Comparison of ENCODE assay signal across 8 cellular contexts in genomic region chr1:108200627-108201106, GRCh38. TPM values are rescaled to one million over a fixed set of nuclear protein-coding genes. Genes with fewer than 3 reads are reported as not detected.
DNase-seq lines count a peak whose midpoint lies in the region; ATAC-seq, FAIRE-seq and TF ChIP-seq lines count a peak whose summit lies in the region.

No MANE protein-coding gene starts in this region.

- H3K27ac Mint-ChIP-seq in activated CD4-positive, alpha-beta memory T cell treated with anti-CD3 and anti-CD28 coated beads, Interleukin-2, amount 10 ng/mL, durations not matched to agents 7 days and 5 days = peak overlapping the region; percentile 78
- H3K27ac Mint-ChIP-seq in endothelial cell (ENCODE audit: unreplicated experiment) (peak overlapping the region; percentile 86), mesothelial cell of epicardium (peak overlapping the region; percentile 84)
- peak overlapping the region; percentile 64 for H3K27ac Mint-ChIP-seq in stimulated activated naive CD8-positive, alpha-beta T cell treated with anti-CD3 and anti-CD28 coated beads, Interleukin-15, Interleukin-2, amounts not matched to agents 100 ng/mL and 50 ng/mL, for 24 hours

- H3K4me3 Mint-ChIP-seq in activated CD4-positive, alpha-beta memory T cell treated with anti-CD3 and anti-CD28 coated beads, Interleukin-2, amount 10 ng/mL, durations not matched to agents 7 days and 5 days = peak overlapping the region; percentile 84
- H3K4me3 Mint-ChIP-seq in endothelial cell (ENCODE audit: unreplicated experiment) (peak overlapping the region; percentile 91), mesothelial cell of epicardium (peak overlapping the region; percentile 85)
- peak overlapping the region; percentile 90 for H3K4me3 Mint-ChIP-seq in stimulated activated naive CD8-positive, alpha-beta T cell treated with anti-CD3 and anti-CD28 coated beads, Interleukin-15, Interleukin-2, amounts not matched to agents 100 ng/mL and 50 ng/mL, for 24 hours

- peak; percentile 31 for ATAC-seq in HG02642 (IDR thresholded peaks at IDR 0.05; ENCODE audit: poor library complexity, unreplicated experiment)

- TF ChIP-seq POLR2A in GM12892 (IDR thresholded peaks at IDR 0.05; ENCODE audit: low read depth, low read length) = no peak

- H3K36me3 Mint-ChIP-seq in activated CD4-positive, alpha-beta memory T cell treated with anti-CD3 and anti-CD28 coated beads, Interleukin-2, amount 10 ng/mL, durations not matched to agents 7 days and 5 days (ENCODE audit: low read depth) = peaks cover 32% of the 10 kb centered on the region
- peaks cover 36% of the 10 kb centered on the region for H3K36me3 Mint-ChIP-seq in endothelial cell (ENCODE audit: low read depth, unreplicated experiment)
- peaks cover 22% of the 10 kb centered on the region for H3K36me3 Mint-ChIP-seq in mesothelial cell of epicardium
- no peaks in the 10 kb centered on the region for H3K36me3 Mint-ChIP-seq in stimulated activated naive CD8-positive, alpha-beta T cell treated with anti-CD3 and anti-CD28 coated beads, Interleukin-15, Interleukin-2, amounts not matched to agents 100 ng/mL and 50 ng/mL, for 24 hours (ENCODE audit: low read depth)

- no peak for TF ChIP-seq CTCF in endothelial cell (IDR thresholded peaks at IDR 0.05; ENCODE audit: unreplicated experiment)
- no peak for TF ChIP-seq CTCF in mesothelial cell of epicardium (IDR thresholded peaks at IDR 0.05; ENCODE audit: unreplicated experiment)

- POLR2A ChIA-PET in activated CD4-positive, alpha-beta memory T cell treated with anti-CD3 and anti-CD28 coated beads, Interleukin-2, amount 10 ng/mL, durations not matched to agents 7 days and 5 days (lab: Charles Lee) = interaction anchor here (0.7 to 2.5 kb wide), 20 partner anchors 10 to 837 kb away, joined by 3 to 23 read pairs (median 4); partner anchors contain the start of genes EEIG2, HENMT1 and PRPF38B

- peaks cover 3% of the 10 kb centered on the region for H3K9me3 Mint-ChIP-seq in activated CD4-positive, alpha-beta memory T cell treated with anti-CD3 and anti-CD28 coated beads, Interleukin-2, amount 10 ng/mL, durations not matched to agents 7 days and 5 days
- H3K9me3 Mint-ChIP-seq in endothelial cell (ENCODE audit: unreplicated experiment) = peaks cover 4% of the 10 kb centered on the region
- peaks cover 14% of the 10 kb centered on the region for H3K9me3 Mint-ChIP-seq in mesothelial cell of epicardium
- H3K9me3 Mint-ChIP-seq in stimulated activated naive CD8-positive, alpha-beta T cell treated with anti-CD3 and anti-CD28 coated beads, Interleukin-15, Interleukin-2, amounts not matched to agents 100 ng/mL and 50 ng/mL, for 24 hours = peaks cover 5% of the 10 kb centered on the region

- DNase-seq in GF-D8 (lab: John Stamatoyannopoulos, UW) (peak; percentile 43), NCI-H446 treated with DMSO at 0.1 percent for 48 hours (lab: John Stamatoyannopoulos, UW) (peak; percentile 48), endothelial cell (ENCODE audit: low spot score) (peak; percentile 6), mesothelial cell of epicardium (ENCODE audit: low spot score in 2 of 2, unreplicated experiment in 2 of 2) (no peak), GM12892 (ENCODE audit: insufficient read length) (no peak)
- peak; percentile 50 for DNase-seq in activated CD4-positive, alpha-beta memory T cell treated with anti-CD3 and anti-CD28 coated beads, Interleukin-2, amount 10 ng/mL, durations not matched to agents 7 days and 5 days

- CTCF ChIA-PET in activated CD4-positive, alpha-beta memory T cell treated with anti-CD3 and anti-CD28 coated beads, Interleukin-2, amount 10 ng/mL, durations not matched to agents 7 days and 5 days (lab: Charles Lee) = interaction anchor here (0.7 to 2.4 kb wide), 16 partner anchors 8 to 492 kb away, joined by 3 to 24 read pairs (median 6); partner anchors contain the start of genes EEIG2 and PRPF38B

- FAIRE-seq in GM12892 (lab: Jason Lieb, UNC) = no peak

- peaks cover 38% of the 10 kb centered on the region for H3K4me1 Mint-ChIP-seq in activated CD4-positive, alpha-beta memory T cell treated with anti-CD3 and anti-CD28 coated beads, Interleukin-2, amount 10 ng/mL, durations not matched to agents 7 days and 5 days
- H3K4me1 Mint-ChIP-seq in endothelial cell (ENCODE audit: unreplicated experiment) (peaks cover 34% of the 10 kb centered on the region), mesothelial cell of epicardium (peaks cover 29% of the 10 kb centered on the region)
- H3K4me1 Mint-ChIP-seq in stimulated activated naive CD8-positive, alpha-beta T cell treated with anti-CD3 and anti-CD28 coated beads, Interleukin-15, Interleukin-2, amounts not matched to agents 100 ng/mL and 50 ng/mL, for 24 hours (ENCODE audit: low read depth) = peaks cover 32% of the 10 kb centered on the region

- peaks cover 14% of the 10 kb centered on the region for H3K27me3 Mint-ChIP-seq in activated CD4-positive, alpha-beta memory T cell treated with anti-CD3 and anti-CD28 coated beads, Interleukin-2, amount 10 ng/mL, durations not matched to agents 7 days and 5 days
- H3K27me3 Mint-ChIP-seq in endothelial cell (ENCODE audit: unreplicated experiment) (peaks cover 17% of the 10 kb centered on the region), mesothelial cell of epicardium (ENCODE audit: low read depth) (peaks cover 8% of the 10 kb centered on the region)
- peaks cover 3% of the 10 kb centered on the region for H3K27me3 Mint-ChIP-seq in stimulated activated naive CD8-positive, alpha-beta T cell treated with anti-CD3 and anti-CD28 coated beads, Interleukin-15, Interleukin-2, amounts not matched to agents 100 ng/mL and 50 ng/mL, for 24 hours

RNA-seq across cellular contexts. Expression of gene SLC25A24, which starts 0.5 kb away (rescaled TPM):
- total RNA-seq in activated CD4-positive, alpha-beta memory T cell treated with anti-CD3 and anti-CD28 coated beads, Interleukin-2, amount 10 ng/mL, durations not matched to agents 7 days and 5 days = 10 to 100 TPM; 32.5 to 33.2 TPM
- total RNA-seq in endothelial cell (ENCODE audit: unreplicated experiment) (51.1 TPM), mesothelial cell of epicardium (31.7 to 34.3 TPM (median 31.8 TPM) in 3 replicates)
- 0.28 TPM for polyA plus RNA-seq in GM12892 (2012; ENCODE audit: missing spikeins)

RNA-seq across cellular contexts. Expression of gene NBPF4, which starts 43.2 kb away (rescaled TPM):
- not detected for total RNA-seq in activated CD4-positive, alpha-beta memory T cell treated with anti-CD3 and anti-CD28 coated beads, Interleukin-2, amount 10 ng/mL, durations not matched to agents 7 days and 5 days
- total RNA-seq in endothelial cell (ENCODE audit: unreplicated experiment) (not detected), mesothelial cell of epicardium (not detected in 3 replicates)
- polyA plus RNA-seq in GM12892 (2012; ENCODE audit: missing spikeins) = 0.11 TPM

Comparison
In these comparisons a context has a peak if more than half of its experiments do, and no peak if none do; other contexts are left out.
1. DNase-seq: peak in GF-D8 (single experiment), NCI-H446 treated with DMSO at 0.1 percent for 48 hours (single experiment), activated CD4-positive, alpha-beta memory T cell treated with anti-CD3 and anti-CD28 coated beads, Interleukin-2, amount 10 ng/mL, durations not matched to agents 7 days and 5 days (single experiment) and endothelial cell (single experiment); none in mesothelial cell of epicardium (0 of 2) and GM12892 (single experiment).
2. Peak in every context shown above with its lines, with median percentiles within 50 percentile points of each other: H3K27ac Mint-ChIP-seq and H3K4me3 Mint-ChIP-seq.